ENCODE assay signal across 16 cellular contexts in the genomic region with DNA sequence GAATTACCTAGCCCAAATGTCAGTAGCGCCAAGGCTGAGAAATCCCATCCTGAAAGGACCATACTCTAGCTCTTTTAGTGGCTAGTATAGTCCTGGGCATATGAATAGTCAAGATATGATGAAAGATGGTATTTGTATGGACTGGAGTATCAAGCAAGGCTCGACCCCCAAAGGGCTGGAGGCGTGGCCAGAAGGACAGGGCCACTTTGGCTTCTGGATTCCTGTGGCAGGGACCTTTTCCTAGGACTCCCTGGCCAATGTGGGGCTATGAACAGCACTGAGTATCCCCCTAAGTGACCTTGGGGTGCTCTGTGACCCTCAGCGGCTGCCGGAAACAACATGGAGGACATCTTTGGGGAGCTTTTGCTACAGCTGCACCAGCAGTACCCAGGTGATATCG. TPM values are rescaled to one million over a fixed set of nuclear protein-coding genes. Genes with fewer than 3 reads are reported as not detected.
A peak's percentile ranks its signal among the peaks of the same experiment; 100 is the strongest.
DNase-seq lines count a peak whose midpoint lies in the region; ATAC-seq and TF ChIP-seq lines count a peak whose summit lies in the region.
"Had no signal": no experiment of that assay in that cellular context is flagged by ENCODE, and none has a peak within 500 bp of the region (broad histone marks: within the 10 kb centered on the region; RNA-seq: fewer than 3 reads in every experiment).

No MANE protein-coding gene starts in this region.

- no peak overlapping the region for H3K4me3 Mint-ChIP-seq in activated T-cell treated with anti-CD3 and anti-CD28 coated beads, Interleukin-2, amount 50 U/mL, for 24 hours
- no peak overlapping the region for H3K4me3 Mint-ChIP-seq in CD8-positive, alpha-beta memory T cell

- TF ChIP-seq POLR2A in erythroblast (IDR thresholded peaks at IDR 0.05; ENCODE audit: low read length) = peak; percentile 19

- no peak overlapping the region for H3K27ac ChIP-seq in CD8-positive, alpha-beta memory T cell (ENCODE audit: low read depth, low read length)
- H3K27ac ChIP-seq in temporal lobe (ENCODE audit: low read depth, low read length) = peak overlapping the region; percentile 21
- H3K27ac ChIP-seq: A549, KMS-11 had no signal

- no peak for ATAC-seq in HG02970 (IDR thresholded peaks at IDR 0.05; ENCODE audit: low FRiP score, unreplicated experiment)
- ATAC-seq: A549 had no signal

- CTCF ChIA-PET in CD8-positive, alpha-beta memory T cell (lab: Charles Lee) = interaction anchor here (1.1 to 3.0 kb wide), 2 partner anchors 11 to 125 kb away, joined by 3 to 9 read pairs; a partner anchor contains a TSS

- H3K36me3 ChIP-seq in CD8-positive, alpha-beta memory T cell (ENCODE audit: insufficient read depth, low read length) = peaks cover 17% of the 10 kb centered on the region

- H3K4me1 Mint-ChIP-seq in activated T-cell treated with anti-CD3 and anti-CD28 coated beads, Interleukin-2, amount 50 U/mL, for 24 hours (ENCODE audit: low read depth) = peaks cover 35% of the 10 kb centered on the region
- peaks cover 21 to 53% (median 36%) of the 10 kb centered on the region in 3 donors for H3K4me1 Mint-ChIP-seq in CD8-positive, alpha-beta memory T cell

- no peak overlapping the region for H3K4me3 ChIP-seq in CD8-positive, alpha-beta memory T cell (ENCODE audit: low read length)
- H3K4me3 ChIP-seq: A549 had no signal

- peaks cover 36% of the 10 kb centered on the region for H3K4me1 ChIP-seq in CD8-positive, alpha-beta memory T cell (ENCODE audit: insufficient read depth, low read length)

- no peaks in the 10 kb centered on the region for H3K27me3 ChIP-seq in CD8-positive, alpha-beta memory T cell (ENCODE audit: insufficient read depth, low read length, poor library complexity, severe bottlenecking)

- DNase-seq in activated T-cell treated with anti-CD3 and anti-CD28 coated beads, Interleukin-2, amount 50 U/mL, for 24 hours = no peak
- no peak for DNase-seq in activated T-cell treated with anti-CD3 and anti-CD28 coated beads, Interleukin-2, amount 50 U/mL, for 48 hours
- no peak for DNase-seq in CD8-positive, alpha-beta memory T cell
- no peak for DNase-seq in erythroblast (lab: John Stamatoyannopoulos, UW)
- DNase-seq in hippocampal formation (lab: John Stamatoyannopoulos, UW) = no peak
- DNase-seq: DMS79 treated with DMSO at 0.1 percent for 48 hours, MV-4-11, NCI-H1694 treated with DMSO at 0.1 percent for 48 hours, NCI-H2107, NCI-H510A, NCI-H774, Right ventricle myocardium superior had no signal

- no peaks in the 10 kb centered on the region for H3K27me3 Mint-ChIP-seq in activated T-cell treated with anti-CD3 and anti-CD28 coated beads, Interleukin-2, amount 50 U/mL, for 24 hours
- H3K27me3 Mint-ChIP-seq in CD8-positive, alpha-beta memory T cell = no peaks in the 10 kb centered on the region

- peaks cover 84% of the 10 kb centered on the region for H3K36me3 Mint-ChIP-seq in activated T-cell treated with anti-CD3 and anti-CD28 coated beads, Interleukin-2, amount 50 U/mL, for 24 hours (ENCODE audit: low read depth)
- H3K36me3 Mint-ChIP-seq in CD8-positive, alpha-beta memory T cell = peaks cover 0 to 63% (median 12%) of the 10 kb centered on the region in 3 donors

- no peaks in the 10 kb centered on the region for H3K9me3 ChIP-seq in CD8-positive, alpha-beta memory T cell (ENCODE audit: low read length)
- H3K9me3 ChIP-seq: A549 had no signal

- H3K9me3 Mint-ChIP-seq in activated T-cell treated with anti-CD3 and anti-CD28 coated beads, Interleukin-2, amount 50 U/mL, for 24 hours = no peaks in the 10 kb centered on the region
- no peaks in the 10 kb centered on the region for H3K9me3 Mint-ChIP-seq in CD8-positive, alpha-beta memory T cell

- POLR2A ChIA-PET in CD8-positive, alpha-beta memory T cell (lab: Charles Lee) = interaction anchor here (0.6 kb wide), 1 partner anchor 12 kb away, joined by 3 read pairs; no protein-coding TSS in a partner anchor

- peak overlapping the region; percentile 33 for H3K27ac Mint-ChIP-seq in activated T-cell treated with anti-CD3 and anti-CD28 coated beads, Interleukin-2, amount 50 U/mL, for 24 hours
- H3K27ac Mint-ChIP-seq in CD8-positive, alpha-beta memory T cell = peak overlapping the region in 7 of 8 donors; percentile 56 to 84 (median 75)

RNA-seq across cellular contexts. Expression of a gene that starts 6.0 kb away (rescaled TPM):
- total RNA-seq in CD8-positive, alpha-beta memory T cell = 10 to 100 TPM; 40.4 to 43.0 TPM
- polyA plus RNA-seq in CD8-positive, alpha-beta memory T cell = 61.1 TPM
- 27.5 TPM for total RNA-seq in temporal lobe

RNA-seq across cellular contexts. Expression of a gene that starts 10.8 kb away (rescaled TPM):
- 10 to 100 TPM; 45.0 to 47.7 TPM for total RNA-seq in CD8-positive, alpha-beta memory T cell
- 32.3 TPM for polyA plus RNA-seq in CD8-positive, alpha-beta memory T cell
- 41.3 TPM for total RNA-seq in temporal lobe

RNA-seq across cellular contexts. Expression of a gene that starts 22.7 kb away (rescaled TPM):
- 10 to 100 TPM; 82.8 to 84.2 TPM for total RNA-seq in CD8-positive, alpha-beta memory T cell
- 154 TPM for polyA plus RNA-seq in CD8-positive, alpha-beta memory T cell
- total RNA-seq in temporal lobe = 4.4 TPM

RNA-seq across cellular contexts. Expression of a gene that starts 42.0 kb away (rescaled TPM):
- total RNA-seq in CD8-positive, alpha-beta memory T cell = 100 to 1,000 TPM; 326 to 362 TPM
- polyA plus RNA-seq in CD8-positive, alpha-beta memory T cell = 351 TPM
- 46.7 TPM for total RNA-seq in temporal lobe

RNA-seq across cellular contexts. Expression of a gene that starts 52.9 kb away (rescaled TPM):
- total RNA-seq in CD8-positive, alpha-beta memory T cell = 10 to 100 TPM; 53.9 to 60.1 TPM
- 43.1 TPM for polyA plus RNA-seq in CD8-positive, alpha-beta memory T cell
- total RNA-seq in temporal lobe = 33.7 TPM

Comparison
In these comparisons a context has a peak if more than half of its experiments do, and no peak if none do; other contexts are left out.
1. RNA of a gene that starts 22.7 kb away (total RNA-seq): 82.8 to 84.2 TPM in CD8-positive, alpha-beta memory T cell; 4.4 TPM in temporal lobe (single experiment); every median in the first group is over 10 times any median in the second.